ENCODE assay signal across 8 cellular contexts in the genomic region with DNA sequence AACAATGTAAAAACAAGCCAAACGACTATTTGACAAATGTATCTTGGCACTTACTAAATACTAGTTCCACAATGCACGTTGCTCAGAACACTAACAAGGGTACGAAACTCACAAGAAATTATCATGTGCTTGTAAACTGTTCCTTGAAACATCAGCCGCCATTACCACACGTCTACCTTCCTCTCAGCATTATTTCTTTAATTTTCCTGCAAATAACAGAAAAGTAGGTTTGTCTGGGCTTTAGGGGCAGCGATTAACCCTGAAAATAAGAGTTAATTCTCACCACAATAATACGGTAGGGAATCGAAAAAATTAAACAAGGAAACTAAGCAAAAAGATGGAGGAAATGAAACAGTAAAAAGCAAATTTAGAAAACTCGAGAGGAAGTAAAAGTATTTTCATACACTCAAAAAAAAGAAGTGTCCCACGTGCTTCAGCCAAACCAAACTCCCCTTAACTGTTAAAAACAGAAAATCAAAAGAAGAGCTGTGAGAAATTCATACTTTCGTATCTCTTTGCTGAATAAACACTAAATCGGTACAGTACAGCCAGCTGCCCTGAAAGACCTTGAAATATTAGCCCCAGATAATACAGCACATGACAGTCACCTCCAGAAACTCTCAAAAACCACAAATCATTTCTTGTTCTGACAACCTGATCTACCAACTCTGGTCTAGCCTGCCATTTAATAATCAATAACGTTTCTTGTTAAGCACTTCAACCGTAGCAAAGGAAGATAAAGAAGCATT. TPM values are rescaled to one million over a fixed set of nuclear protein-coding genes. Genes with fewer than 3 reads are reported as not detected.
DNase-seq lines count a peak whose midpoint lies in the region; ATAC-seq and TF ChIP-seq lines count a peak whose summit lies in the region.

No MANE protein-coding gene starts in this region.

- H3K4me3 Mint-ChIP-seq in Caco-2 (ENCODE audit: unreplicated experiment) = peak overlapping the region; percentile 85

- H3K27me3 ChIP-seq in Caco-2 (replicated peaks; ENCODE audit: control insufficient read depth, insufficient read depth, low read length) (no peaks in the 10 kb centered on the region), ascending aorta (no peaks in the 10 kb centered on the region), vagina (no peaks in the 10 kb centered on the region)

- peak overlapping the region; percentile 86 for H3K27ac Mint-ChIP-seq in Caco-2 (ENCODE audit: unreplicated experiment)

- no peak for TF ChIP-seq POLR2A in vagina (IDR thresholded peaks at IDR 0.05)

- DNase-seq in Caco-2 = no peak
- DNase-seq in ascending aorta (ENCODE audit: low spot score in 2 of 2) = no peak
- peak; percentile 51 for DNase-seq in medulla oblongata (ENCODE audit: extremely low spot score)
- no peak for DNase-seq in vagina (ENCODE audit: extremely low spot score in 2 of 2)
- DNase-seq in cerebellum (ENCODE audit: low spot score) = no peak
- no peak for DNase-seq in NCI-H774 (lab: John Stamatoyannopoulos, UW)

- no peaks in the 10 kb centered on the region for H3K27me3 Mint-ChIP-seq in Caco-2 (ENCODE audit: insufficient read depth, unreplicated experiment)

- TF ChIP-seq CTCF in Caco-2 (IDR thresholded peaks at IDR 0.05; ENCODE audit: insufficient read depth in 1 of 2, low read depth in 1 of 2, low read length in 1 of 2, severe bottlenecking in 1 of 2, unreplicated experiment in 1 of 2) (no peak), ascending aorta (IDR thresholded peaks at IDR 0.05) (no peak), vagina (IDR thresholded peaks at IDR 0.05) (no peak)

- no peaks in the 10 kb centered on the region for H3K9me3 ChIP-seq in Caco-2
- no peaks in the 10 kb centered on the region for H3K9me3 ChIP-seq in ascending aorta
- H3K9me3 ChIP-seq in vagina = no peaks in the 10 kb centered on the region

- peaks cover 32% of the 10 kb centered on the region for H3K4me1 Mint-ChIP-seq in Caco-2 (ENCODE audit: low read depth, unreplicated experiment)

- H3K36me3 ChIP-seq in Caco-2 (ENCODE audit: control insufficient read depth, insufficient read depth, low read length) = no peaks in the 10 kb centered on the region; the same call in 1 of the 2 replicates
- H3K36me3 ChIP-seq in ascending aorta = peaks cover 0 to 4% of the 10 kb centered on the region in 2 donors
- H3K36me3 ChIP-seq in vagina = peaks cover 0 to 5% of the 10 kb centered on the region in 2 donors

- intact Hi-C loops in Caco-2 (cut with micrococcal nuclease; ENCODE audit: unreplicated experiment) (no loop called here), ascending aorta (cut with DNase I) (loop anchor here (2.0 to 10.0 kb wide), 6 partner anchors 25 to 1369 kb away; a partner anchor contains a TSS), vagina (cut with DNase I) (no loop called here)

- peak overlapping the region; percentile 95 to 96 for H3K27ac ChIP-seq in ascending aorta
- H3K27ac ChIP-seq in vagina = peak overlapping the region; percentile 97

- TSS peak; percentile 45 for BruUV-seq in Caco-2 (replicated peaks; lab: Mats Ljungman, UMichigan)

- CTCF ChIA-PET in Caco-2 (lab: Charles Lee) = interaction anchor here (0.6 kb wide), 1 partner anchor 35 kb away, joined by 3 read pairs; no protein-coding TSS in a partner anchor

- no peaks in the 10 kb centered on the region for H3K9me3 Mint-ChIP-seq in Caco-2 (ENCODE audit: unreplicated experiment)

- peak overlapping the region; percentile 96 for H3K4me3 ChIP-seq in Caco-2 (ENCODE audit: low read depth, low read length)
- peak overlapping the region; percentile 71 to 94 for H3K4me3 ChIP-seq in ascending aorta
- H3K4me3 ChIP-seq in vagina = peak overlapping the region; percentile 81

- POLR2A ChIA-PET in Caco-2 (lab: Charles Lee) = interaction anchor here (0.6 kb wide), 1 partner anchor 199 kb away, joined by 4 read pairs; no protein-coding TSS in a partner anchor

- peaks cover 32% of the 10 kb centered on the region for H3K36me3 Mint-ChIP-seq in Caco-2 (ENCODE audit: insufficient read depth, unreplicated experiment)

- ATAC-seq in GM19468 (IDR thresholded peaks at IDR 0.05; ENCODE audit: extremely low read depth, unreplicated experiment) (peak; percentile 62), HG03558 (IDR thresholded peaks at IDR 0.05; ENCODE audit: extremely low read depth, unreplicated experiment) (peak; percentile 47)

- H3K4me1 ChIP-seq in Caco-2 (peaks cover 39% of the 10 kb centered on the region), ascending aorta (peaks cover 8 to 34% of the 10 kb centered on the region in 2 donors), vagina (peaks cover 63% of the 10 kb centered on the region)

RNA-seq across cellular contexts. Expression of a gene that starts 1.2 kb away (rescaled TPM):
- total RNA-seq in Caco-2 (2022) (134 and 142 TPM in 2 replicates), ascending aorta (133 TPM), vagina (52.1 TPM), cerebellum (38.8 TPM)
